10 cellular contexts compared by ENCODE assay signal in the genomic region with DNA sequence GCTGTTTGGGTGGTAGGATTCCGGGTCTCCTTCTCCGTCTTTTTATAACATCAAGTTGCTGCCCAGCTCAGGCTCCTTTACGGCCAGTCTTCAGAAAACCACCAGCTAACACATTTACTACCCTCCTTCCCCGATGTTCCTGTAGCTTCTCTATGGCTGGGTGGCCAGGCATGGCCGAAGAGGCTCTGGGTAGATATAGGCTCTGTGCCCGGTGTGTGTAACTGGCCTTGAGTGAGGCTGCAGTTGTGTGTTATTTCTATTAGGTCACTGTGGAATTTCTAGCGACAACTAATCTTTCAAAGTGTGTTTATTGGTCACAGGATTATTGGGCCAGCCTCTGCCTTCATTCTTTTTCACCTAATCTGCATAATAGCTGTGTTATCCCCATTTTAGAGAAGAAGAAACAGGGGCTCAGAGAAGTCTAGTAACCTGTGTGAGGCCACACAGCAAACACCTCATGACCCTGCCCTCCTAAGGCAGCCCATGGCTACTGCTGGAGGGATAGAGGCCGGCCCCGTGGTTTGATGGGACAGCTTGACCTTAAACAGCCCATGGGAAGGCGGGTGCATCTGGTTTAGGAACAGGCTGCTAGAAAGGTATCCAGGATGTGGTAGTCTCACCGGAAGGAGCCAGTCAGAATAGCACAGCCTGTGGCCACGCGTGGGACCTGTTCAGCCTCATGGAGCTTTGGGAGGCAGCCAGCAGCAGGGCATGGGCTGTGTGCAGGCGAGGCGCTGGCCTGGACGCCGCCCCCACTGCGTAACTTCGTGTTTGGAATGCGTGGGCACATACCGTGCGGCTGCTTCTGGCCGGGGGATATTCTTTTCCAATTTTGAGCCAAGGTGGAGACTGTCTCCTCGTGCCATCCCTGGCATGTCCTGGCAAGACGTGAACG. TPM values are rescaled to one million over a fixed set of nuclear protein-coding genes. Genes with fewer than 3 reads are reported as not detected.
DNase-seq lines count a peak whose midpoint lies in the region; ATAC-seq and TF ChIP-seq lines count a peak whose summit lies in the region.
"Had no signal": no experiment of that assay in that cellular context is flagged by ENCODE, and none has a peak within 500 bp of the region (broad histone marks: within the 10 kb centered on the region; RNA-seq: fewer than 3 reads in every experiment).

No MANE protein-coding gene starts in this region.

- no peak for TF ChIP-seq POLR2A in gastroesophageal sphincter (IDR thresholded peaks at IDR 0.05)

- no peak overlapping the region for H3K27ac ChIP-seq in CD8-positive, alpha-beta T cell (ENCODE audit: low read depth, low read length)
- H3K27ac ChIP-seq in cingulate gyrus (ENCODE audit: low read depth, low read length) = peak overlapping the region; percentile 87
- H3K27ac ChIP-seq in gastroesophageal sphincter = peak overlapping the region in 2 of 4 donors; percentile 74 to 75

- no peak overlapping the region for H3K27ac Mint-ChIP-seq in CD8-positive, alpha-beta T cell
- H3K27ac Mint-ChIP-seq in HFFc6 = no peak overlapping the region

- no peaks in the 10 kb centered on the region for H3K27me3 ChIP-seq in CD8-positive, alpha-beta T cell (ENCODE audit: insufficient read depth, low read length)
- no peaks in the 10 kb centered on the region for H3K27me3 ChIP-seq in gastroesophageal sphincter

- no peak for TF ChIP-seq EP300 in gastroesophageal sphincter (IDR thresholded peaks at IDR 0.05)

- WGBS in gastroesophageal sphincter (ENCODE audit: low coverage in 1 of 2), 2 donors = 87 to 100% methylated on average over 3 to 13 of the region's 26 CpGs

- H3K27me3 Mint-ChIP-seq in CD8-positive, alpha-beta T cell (ENCODE audit: low read depth) = peaks cover 5% of the 10 kb centered on the region
- H3K27me3 Mint-ChIP-seq in HFFc6 (ENCODE audit: insufficient read depth) = peaks cover 1% of the 10 kb centered on the region

- peak in 2 of 7 experiments; percentile 14 to 18 for DNase-seq in CD8-positive, alpha-beta T cell
- peak; percentile 47 for DNase-seq in UCSD-AML1 (lab: John Stamatoyannopoulos, UW; ENCODE audit: unreplicated experiment)
- DNase-seq in renal cortical epithelial cell (ENCODE audit: low read depth) = peak; percentile 39
- DNase-seq in HFFc6 = no peak
- DNase-seq in DMS114 treated with DMSO at 0.1 percent for 48 hours (lab: John Stamatoyannopoulos, UW; ENCODE audit: unreplicated experiment) = no peak
- DNase-seq: DND-41 had no signal

- no peak overlapping the region for H3K4me3 ChIP-seq in CD8-positive, alpha-beta T cell (ENCODE audit: low read depth, low read length)
- H3K4me3 ChIP-seq in gastroesophageal sphincter = no peak overlapping the region

- CTCF ChIA-PET in CD8-positive, alpha-beta T cell (lab: Charles Lee) = interaction anchor here (0.9 to 1.0 kb wide), 3 partner anchors 72 to 148 kb away, joined by 3 to 5 read pairs (median 3); no protein-coding TSS in a partner anchor

- no peaks in the 10 kb centered on the region for H3K9me3 Mint-ChIP-seq in CD8-positive, alpha-beta T cell
- H3K9me3 Mint-ChIP-seq in HFFc6 = no peaks in the 10 kb centered on the region
- H3K9me3 Mint-ChIP-seq: neural crest cell had no signal

- peaks cover 12% of the 10 kb centered on the region for H3K4me1 ChIP-seq in CD8-positive, alpha-beta T cell (ENCODE audit: insufficient read depth, low read length)
- H3K4me1 ChIP-seq in gastroesophageal sphincter = peaks cover 4 to 77% (median 27%) of the 10 kb centered on the region in 3 donors

- H3K4me3 Mint-ChIP-seq in CD8-positive, alpha-beta T cell = no peak overlapping the region
- H3K4me3 Mint-ChIP-seq in HFFc6 = no peak overlapping the region
- H3K4me3 Mint-ChIP-seq: neural crest cell had no signal

- peaks cover 13% of the 10 kb centered on the region for H3K4me1 Mint-ChIP-seq in CD8-positive, alpha-beta T cell (ENCODE audit: low read depth)
- H3K4me1 Mint-ChIP-seq in HFFc6 (ENCODE audit: low read depth) = peaks cover 15% of the 10 kb centered on the region

- no peaks in the 10 kb centered on the region for H3K9me3 ChIP-seq in CD8-positive, alpha-beta T cell (ENCODE audit: low read length)
- no peaks in the 10 kb centered on the region for H3K9me3 ChIP-seq in gastroesophageal sphincter

- POLR2A ChIA-PET in CD8-positive, alpha-beta T cell (lab: Charles Lee) = interaction anchor here (1.3 kb wide), 1 partner anchor 13 kb away, joined by 3 read pairs; no protein-coding TSS in a partner anchor

- no peaks in the 10 kb centered on the region for H3K36me3 Mint-ChIP-seq in CD8-positive, alpha-beta T cell
- H3K36me3 Mint-ChIP-seq in HFFc6 (ENCODE audit: low read depth) = peaks cover 10% of the 10 kb centered on the region

- peak; percentile 51 for ATAC-seq in CD8-positive, alpha-beta T cell
- no peak for ATAC-seq in gastroesophageal sphincter
- no peak for ATAC-seq in HG03045 (IDR thresholded peaks at IDR 0.05; ENCODE audit: unreplicated experiment)

- H3K36me3 ChIP-seq in CD8-positive, alpha-beta T cell (ENCODE audit: insufficient read depth, low read length) = no peaks in the 10 kb centered on the region
- H3K36me3 ChIP-seq in gastroesophageal sphincter = peaks cover 0 to 44% of the 10 kb centered on the region in 2 donors

- intact Hi-C loops in CD8-positive, alpha-beta T cell (cut with DNase I, micrococcal nuclease) = no loop called here

- no peak for TF ChIP-seq CTCF in CD8-positive, alpha-beta T cell (IDR thresholded peaks at IDR 0.05)
- TF ChIP-seq CTCF in HFFc6 (IDR thresholded peaks at IDR 0.05) (no peak), gastroesophageal sphincter (IDR thresholded peaks at IDR 0.05) (no peak)

RNA-seq across cellular contexts. Expression of a gene that starts 29.7 kb away (rescaled TPM):
- total RNA-seq in CD8-positive, alpha-beta T cell = not detected
- total RNA-seq in renal cortical epithelial cell (11.5 and 27.9 TPM in 2 replicates), gastroesophageal sphincter (100 to 1,000 TPM; 107 to 137 (median 111) TPM)
- total RNA-seq in HFFc6 (2021; fragmentation: NEBNext Ultra II Directional; extraction: Animal tissue kit (Norgen Biotek cat#: 25700)) = 10 to 100 TPM; 55.0 to 67.2 (median 61.9) TPM

RNA-seq across cellular contexts. Expression of a gene that starts 36.6 kb away (rescaled TPM):
- total RNA-seq in CD8-positive, alpha-beta T cell = not detected
- total RNA-seq in renal cortical epithelial cell (not detected in 2 replicates), gastroesophageal sphincter (not detected)
- not detected for total RNA-seq in HFFc6 (2021; fragmentation: NEBNext Ultra II Directional; extraction: Animal tissue kit (Norgen Biotek cat#: 25700))
- total RNA-seq: neural crest cell had no signal

Comparison
In these comparisons a context has a peak if more than half of its experiments do, and no peak if none do; other contexts are left out.
1. DNase-seq: peak in UCSD-AML1 (single experiment) and renal cortical epithelial cell (single experiment); none in HFFc6 (single experiment) and DMS114 treated with DMSO at 0.1 percent for 48 hours (single experiment).
2. RNA of a gene that starts 29.7 kb away (total RNA-seq): 107 to 137 TPM in gastroesophageal sphincter, 55.0 to 67.2 TPM in HFFc6 and 11.5 to 27.9 TPM in renal cortical epithelial cell; not detected in CD8-positive, alpha-beta T cell; every median in the first group is over 10 times any median in the second.